Comparison of ENCODE assay signal across 29 cellular contexts in genomic region chr5:134455466-134455865, GRCh38.
"Had no signal": no experiment of that assay in that cellular context is flagged by ENCODE, and none has a peak within 500 bp of the region (broad histone marks: within the 10 kb centered on the region; RNA-seq: fewer than 3 reads in every experiment).

No MANE protein-coding gene starts in this region.

- H3K4me3 ChIP-seq: heart right ventricle, hepatocyte, lower lobe of right lung, pancreas, prostate gland, thoracic aorta, tibial artery, upper lobe of right lung had no signal

- H3K4me1 Mint-ChIP-seq: neural crest cell had no signal

- H3K4me1 ChIP-seq: lower lobe of right lung, pancreas, prostate gland, upper lobe of right lung had no signal

- DNase-seq: heart right ventricle; kidney glomerular epithelial cell; left cardiac atrium; lower lobe of right lung; mammary epithelial cell; mesenchymal stem cell; naive thymus-derived CD8-positive, alpha-beta T cell; nucleus accumbens; pancreas; retina; small intestine; stimulated activated CD4-positive, alpha-beta T cell treated with anti-CD3 and anti-CD28 coated beads, Interleukin-1b, Interleukin-23, amount 100 ng/mL, for 48 hours; stimulated activated CD4-positive, alpha-beta T cell treated with anti-CD3 and anti-CD28 coated beads, Interleukin-2, amount 100 ng/mL, for 48 hours; stimulated activated CD4-positive, alpha-beta T cell treated with anti-CD3 and anti-CD28 coated beads, Interleukin-4, amount 100 ng/mL, for 4 hours; stimulated activated CD8-positive, alpha-beta memory T cell treated with anti-CD3 and anti-CD28 coated beads, Interleukin-4, amount 100 ng/mL, for 48 hours; stimulated activated naive CD4-positive, alpha-beta T cell treated with Interleukin-2 at 50 U/mL for 16 hours; stimulated activated naive CD8-positive, alpha-beta T cell treated with anti-CD3 and anti-CD28 coated beads, Interleukin-15, amount 100 ng/mL, for 72 hours; tibial artery; trophoblast cell; upper lobe of right lung had no signal

- H3K36me3 Mint-ChIP-seq: naive thymus-derived CD8-positive, alpha-beta T cell; stimulated activated memory B cell treated with anti-CD40 and anti-IgM and Interleukin-4, amounts not matched to agents 10 μg/mL and 1 μg/mL and 100 μg/mL, for 72 hours had no signal

- H3K27ac Mint-ChIP-seq: nephron; stimulated activated memory B cell treated with anti-CD40 and anti-IgM and Interleukin-4, amounts not matched to agents 10 μg/mL and 1 μg/mL and 100 μg/mL, for 72 hours; stimulated activated naive CD8-positive, alpha-beta T cell treated with anti-CD3 and anti-CD28 coated beads, Interleukin-15, amount 100 ng/mL, for 72 hours had no signal

- H3K36me3 ChIP-seq: heart right ventricle, lower lobe of right lung, pancreas, prostate gland, thoracic aorta, tibial artery, upper lobe of right lung had no signal

- H3K27me3 Mint-ChIP-seq: naive thymus-derived CD8-positive, alpha-beta T cell; stimulated activated memory B cell treated with anti-CD40 and anti-IgM and Interleukin-4, amounts not matched to agents 10 μg/mL and 1 μg/mL and 100 μg/mL, for 72 hours; stimulated activated naive CD8-positive, alpha-beta T cell treated with anti-CD3 and anti-CD28 coated beads, Interleukin-15, amount 100 ng/mL, for 72 hours had no signal

- H3K9me3 Mint-ChIP-seq: naive thymus-derived CD8-positive, alpha-beta T cell; nephron; neural crest cell; stimulated activated memory B cell treated with anti-CD40 and anti-IgM and Interleukin-4, amounts not matched to agents 10 μg/mL and 1 μg/mL and 100 μg/mL, for 72 hours; stimulated activated naive CD8-positive, alpha-beta T cell treated with anti-CD3 and anti-CD28 coated beads, Interleukin-15, amount 100 ng/mL, for 72 hours had no signal

- ATAC-seq: heart right ventricle; left cardiac atrium; left lobe of liver; lower lobe of right lung; naive thymus-derived CD8-positive, alpha-beta T cell; pancreas; right cardiac atrium; sciatic nerve; stimulated activated memory B cell treated with anti-CD40 and anti-IgM and Interleukin-4, amounts not matched to agents 10 μg/mL and 1 μg/mL and 100 μg/mL, for 72 hours; stimulated activated naive CD8-positive, alpha-beta T cell treated with anti-CD3 and anti-CD28 coated beads, Interleukin-15, amount 100 ng/mL, for 72 hours; upper lobe of right lung had no signal

- H3K4me3 Mint-ChIP-seq: naive thymus-derived CD8-positive, alpha-beta T cell; nephron; neural crest cell; stimulated activated memory B cell treated with anti-CD40 and anti-IgM and Interleukin-4, amounts not matched to agents 10 μg/mL and 1 μg/mL and 100 μg/mL, for 72 hours; stimulated activated naive CD8-positive, alpha-beta T cell treated with anti-CD3 and anti-CD28 coated beads, Interleukin-15, amount 100 ng/mL, for 72 hours had no signal

- H3K27ac ChIP-seq: heart right ventricle, hepatocyte, lower lobe of right lung, pancreas, prostate gland, thoracic aorta, tibial artery, upper lobe of right lung had no signal

- H3K9me3 ChIP-seq: heart right ventricle, lower lobe of right lung, pancreas, prostate gland, thoracic aorta, tibial artery, upper lobe of right lung had no signal

- H3K27me3 ChIP-seq: heart right ventricle, hepatocyte, pancreas, tibial artery, upper lobe of right lung had no signal
